In the genomic region with DNA sequence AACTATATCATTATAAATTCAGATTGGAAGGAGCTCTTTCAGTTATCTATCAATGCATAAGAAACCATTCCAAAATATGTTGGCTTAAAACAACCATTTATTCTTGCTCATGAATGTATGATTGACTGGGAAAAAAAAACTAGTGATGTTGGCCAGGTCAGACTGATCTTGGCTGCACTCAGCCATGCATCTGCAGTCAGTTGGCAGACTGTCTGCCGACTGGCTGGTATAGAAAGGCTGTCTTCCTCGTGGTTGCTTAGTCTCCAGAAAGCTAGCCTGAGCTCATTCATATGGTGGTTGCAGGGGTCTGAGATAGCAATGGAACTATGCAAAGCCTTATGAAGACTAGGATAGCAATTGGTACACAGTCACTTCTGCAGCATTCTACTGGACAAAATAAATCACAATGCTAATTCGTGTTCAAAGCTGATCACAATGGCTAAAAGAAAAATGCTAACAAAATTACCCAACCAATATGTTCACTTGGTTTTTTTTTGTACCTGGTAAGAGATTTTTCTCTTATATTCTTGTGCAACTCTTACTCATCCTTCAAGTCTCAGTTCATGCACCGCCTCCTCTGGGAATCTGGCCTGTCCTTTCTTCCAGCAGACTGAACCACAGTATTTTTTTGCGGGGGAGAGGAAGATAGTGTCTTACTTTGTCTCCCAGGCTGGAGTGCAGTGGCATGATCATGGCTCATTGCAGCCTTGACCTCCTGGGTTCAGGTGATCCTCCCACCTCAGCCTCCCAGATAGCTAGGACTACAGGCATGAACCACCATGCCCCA, we compare ENCODE assay signal across 23 cellular contexts.
DNase-seq lines count a peak whose midpoint lies in the region; ATAC-seq and TF ChIP-seq lines count a peak whose summit lies in the region.
"Had no signal": no experiment of that assay in that cellular context is flagged by ENCODE, and none has a peak within 500 bp of the region (broad histone marks: within the 10 kb centered on the region; RNA-seq: fewer than 3 reads in every experiment).

No MANE protein-coding gene starts in this region.

- no peak overlapping the region for H3K27ac ChIP-seq in tibial nerve
- H3K27ac ChIP-seq: adrenal gland, esophagus squamous epithelium, right atrium auricular region, RWPE1, SK-N-MC had no signal

- H3K4me3 ChIP-seq in epithelial cell of proximal tubule (ENCODE audit: low read depth, low read length) (no peak overlapping the region), tibial nerve (no peak overlapping the region)
- H3K4me3 ChIP-seq: adrenal gland, esophagus squamous epithelium, right atrium auricular region, SK-N-MC had no signal

- DNase-seq in NCI-H446 (lab: John Stamatoyannopoulos, UW) (peak; percentile 31 to 80), epithelial cell of proximal tubule (ENCODE audit: low read depth) (peak; percentile 90), kidney tubule cell (ENCODE audit: low spot score) (peak; percentile 81), left ventricle myocardium superior (no peak), tibial nerve (ENCODE audit: low spot score in 2 of 2) (no peak)
- DNase-seq: activated CD4-positive, alpha-beta T cell treated with anti-CD3 and anti-CD28 coated beads for 4 hours; activated naive CD4-positive, alpha-beta T cell treated with Interleukin-2 at 50 U/mL for 16 hours; activated T-cell treated with anti-CD3 and anti-CD28 coated beads, Interleukin-2, amount 50 U/mL, for 48 hours; adrenal gland; CD8-positive, alpha-beta T cell; cortex of kidney; esophagus squamous epithelium; naive thymus-derived CD8-positive, alpha-beta T cell; NCI-H1092 treated with DMSO at 0.1 percent for 48 hours; NCI-H187 treated with DMSO at 0.1 percent for 48 hours; stimulated activated naive CD4-positive, alpha-beta T cell treated with Interleukin-2 at 50 U/mL for 16 hours; T-helper 17 cell had no signal

- intact Hi-C loops in left ventricle myocardium superior (cut with micrococcal nuclease): no loop called here

- TF ChIP-seq EP300 in tibial nerve (IDR thresholded peaks at IDR 0.05): no peak

- 76 to 79% methylated on average over 5 of the region's 5 CpGs for WGBS in tibial nerve, 2 donors

- no peak for TF ChIP-seq POLR2A in tibial nerve (IDR thresholded peaks at IDR 0.05)

- no peaks in the 10 kb centered on the region for H3K9me3 ChIP-seq in tibial nerve
- H3K9me3 ChIP-seq: adrenal gland, esophagus squamous epithelium, right atrium auricular region had no signal

- no peaks in the 10 kb centered on the region for H3K4me1 ChIP-seq in tibial nerve
- H3K4me1 ChIP-seq: adrenal gland, esophagus squamous epithelium, right atrium auricular region had no signal

- H3K36me3 ChIP-seq in tibial nerve: no peaks in the 10 kb centered on the region
- H3K36me3 ChIP-seq: adrenal gland, esophagus squamous epithelium, right atrium auricular region had no signal

- ATAC-seq in HG02870 (IDR thresholded peaks at IDR 0.05; ENCODE audit: unreplicated experiment): no peak
- no peak for ATAC-seq in left ventricle myocardium superior
- ATAC-seq in GM21447 (IDR thresholded peaks at IDR 0.05; ENCODE audit: unreplicated experiment): no peak
- ATAC-seq: CD8-positive, alpha-beta T cell; left lobe of liver; naive thymus-derived CD8-positive, alpha-beta T cell; T-helper 17 cell had no signal

- no peaks in the 10 kb centered on the region for H3K27me3 ChIP-seq in tibial nerve
- H3K27me3 ChIP-seq: adrenal gland, esophagus squamous epithelium, right atrium auricular region had no signal

- TF ChIP-seq CTCF in epithelial cell of proximal tubule (conservative IDR thresholded peaks at IDR 0.05; ENCODE audit: low read depth, low read length) (no peak), tibial nerve (IDR thresholded peaks at IDR 0.05) (no peak)

Comparison
In these comparisons a context has a peak if more than half of its experiments do, and no peak if none do; other contexts are left out.
1. DNase-seq: peak in NCI-H446 (2 of 2), epithelial cell of proximal tubule (single experiment) and kidney tubule cell (single experiment); none in left ventricle myocardium superior (single experiment) and tibial nerve (0 of 2).